Comparison of ENCODE assay signal across 34 cellular contexts in genomic region chr6:4591218-4591617, GRCh38.
"Had no signal": no experiment of that assay in that cellular context is flagged by ENCODE, and none has a peak within 500 bp of the region (broad histone marks: within the 10 kb centered on the region; RNA-seq: fewer than 3 reads in every experiment).

No MANE protein-coding gene starts in this region.

- H3K36me3 ChIP-seq: MG63 had no signal

- H3K9me3 ChIP-seq: MG63 had no signal

- DNase-seq: Karpas-422, Kasumi-1, KG1, MG63, MM.1S, MV-4-11, NCI-H1048, NCI-H1092, NCI-H1092 treated with DMSO at 0.1 percent for 48 hours, NCI-H1105, NCI-H1105 treated with DMSO at 0.1 percent for 48 hours, NCI-H1417, NCI-H1417 treated with DMSO at 0.1 percent for 48 hours, NCI-H1436, NCI-H1436 treated with DMSO at 0.1 percent for 48 hours, NCI-H146, NCI-H1694, NCI-H1694 treated with DMSO at 0.1 percent for 48 hours, NCI-H187, NCI-H187 treated with DMSO at 0.1 percent for 48 hours, NCI-H1930, NCI-H2029 treated with DMSO at 0.1 percent for 48 hours, NCI-H2081, NCI-H2081 treated with DMSO at 0.1 percent for 48 hours, NCI-H2107, NCI-H2171, NCI-H2171 treated with DMSO at 0.1 percent for 48 hours, NCI-H2227 treated with DMSO at 0.1 percent for 48 hours, NCI-H226, NCI-H345, NCI-H446, NCI-H446 treated with DMSO at 0.1 percent for 48 hours, NCI-H510A had no signal

- H3K27ac ChIP-seq: KMS-11 had no signal

- H3K27me3 ChIP-seq: MG63 had no signal

- H3K4me3 ChIP-seq: MG63 had no signal
